ENCODE assay signal across 1 cellular context in genomic region chr1:203009185-203009584, GRCh38.
TF ChIP-seq lines count a peak whose summit lies in the region.

No MANE protein-coding gene starts in this region.

TF ChIP-seq in GM12878, 131 proteins besides CTCF, POLR2A, EP300 and RAD21:
- TF ChIP-seq PKNOX1 (IDR thresholded peaks at IDR 0.05) = no peak
- TF ChIP-seq MYC (IDR thresholded peaks at IDR 0.05; ENCODE audit: insufficient read depth, insufficient read length, insufficient replicate concordance, low read length, severe bottlenecking) = no peak
- no peak for TF ChIP-seq HDAC2 (IDR thresholded peaks at IDR 0.05)
- no peak for TF ChIP-seq CBX3 (IDR thresholded peaks at IDR 0.05; ENCODE audit: borderline replicate concordance, low read depth)
- TF ChIP-seq ZNF622 (IDR thresholded peaks at IDR 0.05) = no peak
TF ChIP-seq in GM12878: peak in this region for 0.
